In genomic region chr1:151759241-151759640, GRCh38 we compare ENCODE assay signal across 27 cellular contexts. TPM values are rescaled to one million over a fixed set of nuclear protein-coding genes. Genes with fewer than 3 reads are reported as not detected.
"Had no signal": no experiment of that assay in that cellular context is flagged by ENCODE, and none has a peak within 500 bp of the region (broad histone marks: within the 10 kb centered on the region; RNA-seq: fewer than 3 reads in every experiment).

No MANE protein-coding gene starts in this region.

- H3K4me1 ChIP-seq: testis had no signal

- H3K27me3 Mint-ChIP-seq: dendritic cell treated with granulocyte-macrophage colony-stimulating factor and Interleukin-4, amounts not matched to agents 40 ng/mL and 50 ng/mL, for 4 days; effector memory CD8-positive, alpha-beta T cell; naive thymus-derived CD4-positive, alpha-beta T cell; stimulated activated naive B cell treated with anti-CD40 and anti-IgM and Interleukin-4, amounts not matched to agents 10 μg/mL and 1 μg/mL and 100 μg/mL, for 72 hours; stimulated activated naive CD8-positive, alpha-beta T cell treated with anti-CD3 and anti-CD28 coated beads, Interleukin-15, amount 100 ng/mL, for 72 hours had no signal

- H3K4me3 Mint-ChIP-seq: dendritic cell treated with granulocyte-macrophage colony-stimulating factor and Interleukin-4, amounts not matched to agents 40 ng/mL and 50 ng/mL, for 4 days; effector memory CD8-positive, alpha-beta T cell; naive thymus-derived CD4-positive, alpha-beta T cell; nephron progenitor cell; stimulated activated naive B cell treated with anti-CD40 and anti-IgM and Interleukin-4, amounts not matched to agents 10 μg/mL and 1 μg/mL and 100 μg/mL, for 72 hours; stimulated activated naive CD8-positive, alpha-beta T cell treated with anti-CD3 and anti-CD28 coated beads, Interleukin-15, amount 100 ng/mL, for 72 hours had no signal

- ATAC-seq: effector memory CD8-positive, alpha-beta T cell; heart right ventricle; naive thymus-derived CD4-positive, alpha-beta T cell; psoas muscle; right lobe of liver; stimulated activated naive B cell treated with anti-CD40 and anti-IgM and Interleukin-4, amounts not matched to agents 10 μg/mL and 1 μg/mL and 100 μg/mL, for 72 hours; stimulated activated naive CD8-positive, alpha-beta T cell treated with anti-CD3 and anti-CD28 coated beads, Interleukin-15, amount 100 ng/mL, for 72 hours had no signal

- H3K9me3 ChIP-seq: esophagus squamous epithelium, heart right ventricle, psoas muscle, right lobe of liver, testis, tibial nerve had no signal

- H3K27ac ChIP-seq: esophagus squamous epithelium, heart right ventricle, psoas muscle, right lobe of liver, testis, tibial nerve had no signal

- H3K27ac Mint-ChIP-seq: dendritic cell treated with granulocyte-macrophage colony-stimulating factor and Interleukin-4, amounts not matched to agents 40 ng/mL and 50 ng/mL, for 4 days; effector memory CD8-positive, alpha-beta T cell; naive thymus-derived CD4-positive, alpha-beta T cell; nephron progenitor cell; stimulated activated naive B cell treated with anti-CD40 and anti-IgM and Interleukin-4, amounts not matched to agents 10 μg/mL and 1 μg/mL and 100 μg/mL, for 72 hours; stimulated activated naive CD8-positive, alpha-beta T cell treated with anti-CD3 and anti-CD28 coated beads, Interleukin-15, amount 100 ng/mL, for 72 hours had no signal

- H3K27me3 ChIP-seq: esophagus squamous epithelium, heart right ventricle, right lobe of liver, testis, tibial nerve had no signal

- H3K4me3 ChIP-seq: esophagus squamous epithelium, heart right ventricle, psoas muscle, right lobe of liver, testis, tibial nerve had no signal

- H3K9me3 Mint-ChIP-seq: dendritic cell treated with granulocyte-macrophage colony-stimulating factor and Interleukin-4, amounts not matched to agents 40 ng/mL and 50 ng/mL, for 4 days; effector memory CD8-positive, alpha-beta T cell; nephron progenitor cell; stimulated activated naive B cell treated with anti-CD40 and anti-IgM and Interleukin-4, amounts not matched to agents 10 μg/mL and 1 μg/mL and 100 μg/mL, for 72 hours; stimulated activated naive CD8-positive, alpha-beta T cell treated with anti-CD3 and anti-CD28 coated beads, Interleukin-15, amount 100 ng/mL, for 72 hours had no signal

- DNase-seq: effector memory CD8-positive, alpha-beta T cell; esophagus squamous epithelium; heart right ventricle; hypothalamus; kidney glomerular epithelial cell; mammary epithelial cell; naive thymus-derived CD4-positive, alpha-beta T cell; nephron progenitor cell; psoas muscle; retina; right lobe of liver; stimulated activated CD4-positive, alpha-beta T cell treated with anti-CD3 and anti-CD28 coated beads, Interleukin-15, amount 100 ng/mL, for 24 hours; stimulated activated CD4-positive, alpha-beta T cell treated with anti-CD3 and anti-CD28 coated beads, Interleukin-1b, Interleukin-23, amount 100 ng/mL, for 48 hours; stimulated activated CD4-positive, alpha-beta T cell treated with anti-CD3 and anti-CD28 coated beads, Interleukin-4, amount 100 ng/mL, for 24 hours; stimulated activated naive B cell treated with anti-CD40 and anti-IgM and Interleukin-4, amounts not matched to agents 10 μg/mL and 1 μg/mL and 100 μg/mL, for 72 hours; stimulated activated naive CD8-positive, alpha-beta T cell treated with anti-CD3 and anti-CD28 coated beads, Interleukin-15, amount 100 ng/mL, for 72 hours; testis had no signal

RNA-seq across cellular contexts. Expression of gene RIIAD1, which starts 37.9 kb away (rescaled TPM):
- total RNA-seq: epithelial cell of proximal tubule; esophagus squamous epithelium; lower leg skin; mammary epithelial cell; mesenteric fat pad; mononuclear cell; naive thymus-derived CD4-positive, alpha-beta T cell; omental fat pad; right lobe of liver; subcutaneous adipose tissue; tibial nerve; ureter had no signal
- polyA plus RNA-seq: mammary epithelial cell; naive thymus-derived CD4-positive, alpha-beta T cell had no signal

RNA-seq across cellular contexts. Expression of gene CELF3, which starts 42.6 kb away (rescaled TPM):
- total RNA-seq: epithelial cell of proximal tubule; heart right ventricle; lower leg skin; mammary epithelial cell; mesenteric fat pad; mononuclear cell; naive thymus-derived CD4-positive, alpha-beta T cell; omental fat pad; psoas muscle; right lobe of liver; subcutaneous adipose tissue; tibial nerve; ureter had no signal
- polyA plus RNA-seq: mammary epithelial cell; naive thymus-derived CD4-positive, alpha-beta T cell had no signal

RNA-seq across cellular contexts. Expression of gene LINGO4, which starts 46.0 kb away (rescaled TPM):
- total RNA-seq: epithelial cell of proximal tubule, frontal cortex, mammary epithelial cell, mesenteric fat pad, subcutaneous adipose tissue, tibial nerve had no signal
- polyA plus RNA-seq: mammary epithelial cell; naive thymus-derived CD4-positive, alpha-beta T cell had no signal
